In genomic region chr16:79436885-79437284, GRCh38 we compare ENCODE assay signal across 20 cellular contexts.
A peak's percentile ranks its signal among the peaks of the same experiment; 100 is the strongest.
DNase-seq lines count a peak whose midpoint lies in the region; ATAC-seq and TF ChIP-seq lines count a peak whose summit lies in the region.
"Had no signal": no experiment of that assay in that cellular context is flagged by ENCODE, and none has a peak within 500 bp of the region (broad histone marks: within the 10 kb centered on the region; RNA-seq: fewer than 3 reads in every experiment).

No MANE protein-coding gene starts in this region.

- peaks cover 19% of the 10 kb centered on the region for H3K4me1 Mint-ChIP-seq in osteocyte (ENCODE audit: unreplicated experiment)

- H3K4me3 Mint-ChIP-seq in osteocyte (ENCODE audit: unreplicated experiment) = no peak overlapping the region
- H3K4me3 Mint-ChIP-seq: CD4-positive, alpha-beta T cell had no signal

- H3K4me1 ChIP-seq in skeletal muscle tissue (ENCODE audit: control insufficient read depth in 3 of 3, insufficient read depth in 3 of 3, low read length in 3 of 3) = peaks cover 25 to 38% (median 37%) of the 10 kb centered on the region in 3 donors
- H3K4me1 ChIP-seq: BLaER1, SJCRH30 had no signal

- peak overlapping the region in 1 of 3 donors; percentile 84 for H3K9ac ChIP-seq in skeletal muscle tissue (ENCODE audit: low read depth in 1 of 3, low read length in 3 of 3)
- H3K9ac ChIP-seq: BLaER1 had no signal

- peaks cover 3% of the 10 kb centered on the region for H3K27me3 Mint-ChIP-seq in osteocyte (ENCODE audit: unreplicated experiment)
- H3K27me3 Mint-ChIP-seq: CD4-positive, alpha-beta T cell had no signal

- no peak for ATAC-seq in GM18858 (IDR thresholded peaks at IDR 0.05; ENCODE audit: unreplicated experiment)
- ATAC-seq: HCT116, PC-3, SK-N-SH treated with all-trans-retinoic acid at 6 μM for 48 hours had no signal

- no peak for TF ChIP-seq CTCF in osteocyte (IDR thresholded peaks at IDR 0.05)

- no peaks in the 10 kb centered on the region for H3K9me3 ChIP-seq in skeletal muscle tissue (ENCODE audit: control insufficient read depth in 3 of 3, low read length in 3 of 3)
- H3K9me3 ChIP-seq: BLaER1, SJCRH30 had no signal

- no peaks in the 10 kb centered on the region for H3K9me3 Mint-ChIP-seq in osteocyte (ENCODE audit: unreplicated experiment)
- H3K9me3 Mint-ChIP-seq: CD4-positive, alpha-beta T cell had no signal

- DNase-seq in astrocyte of the hippocampus (ENCODE audit: low read depth, low spot score) (peak; percentile 24), kidney tubule cell (ENCODE audit: low spot score) (peak; percentile 34), osteocyte (ENCODE audit: extremely low spot score, unreplicated experiment) (peak; percentile 40), Kasumi-1 (lab: John Stamatoyannopoulos, UW) (no peak), amygdala (lab: John Stamatoyannopoulos, UW) (no peak)
- DNase-seq: CD4-positive, alpha-beta T cell; Karpas-422; NCI-H1092 treated with DMSO at 0.1 percent for 48 hours; NCI-H1436 treated with DMSO at 0.1 percent for 48 hours; NCI-H187 treated with DMSO at 0.1 percent for 48 hours; NCI-H2107; NCI-H524 treated with DMSO at 0.1 percent for 48 hours; NCI-H774; PC-3; SJCRH30 had no signal

- H3K36me3 ChIP-seq in skeletal muscle tissue (ENCODE audit: control insufficient read depth in 3 of 3, insufficient read depth in 3 of 3, low read length in 3 of 3) = no peaks in the 10 kb centered on the region
- H3K36me3 ChIP-seq: BLaER1, SJCRH30 had no signal

- no peaks in the 10 kb centered on the region for H3K27me3 ChIP-seq in skeletal muscle tissue (ENCODE audit: control insufficient read depth in 3 of 3, insufficient read depth in 3 of 3, low read length in 3 of 3)
- H3K27me3 ChIP-seq: BLaER1, SJCRH30 had no signal

- H3K4me3 ChIP-seq in skeletal muscle tissue (ENCODE audit: low read length in 3 of 3) = no peak overlapping the region
- H3K4me3 ChIP-seq: BLaER1, SJCRH30 had no signal

- H3K27ac Mint-ChIP-seq in osteocyte (ENCODE audit: unreplicated experiment) = no peak overlapping the region
- H3K27ac Mint-ChIP-seq: CD4-positive, alpha-beta T cell had no signal

- no peaks in the 10 kb centered on the region for H3K36me3 Mint-ChIP-seq in osteocyte (ENCODE audit: unreplicated experiment)

- H3K27ac ChIP-seq in skeletal muscle tissue (ENCODE audit: low read depth, low read length) = peak overlapping the region; percentile 87
- H3K27ac ChIP-seq: BLaER1, SJCRH30 had no signal

Comparison
In these comparisons a context has a peak if more than half of its experiments do, and no peak if none do; other contexts are left out.
1. DNase-seq: peak in astrocyte of the hippocampus (single experiment), kidney tubule cell (single experiment) and osteocyte (single experiment); none in Kasumi-1 (0 of 2) and amygdala (0 of 56).